In genomic region chr6:166785131-166785530, GRCh38 we compare ENCODE assay signal across 29 cellular contexts.
"Had no signal": no experiment of that assay in that cellular context is flagged by ENCODE, and none has a peak within 500 bp of the region (broad histone marks: within the 10 kb centered on the region; RNA-seq: fewer than 3 reads in every experiment).

No MANE protein-coding gene starts in this region.

- H3K4me3 Mint-ChIP-seq: mesothelial cell of epicardium; naive B cell; natural killer cell; nephron progenitor cell; neural progenitor cell; stimulated activated naive B cell treated with anti-CD40 and anti-IgM and Interleukin-4, amounts not matched to agents 10 μg/mL and 1 μg/mL and 100 μg/mL, for 72 hours; type B pancreatic cell had no signal

- DNase-seq: islet precursor cell; left ventricle myocardium inferior; mesendoderm; naive B cell; natural killer cell; nephron progenitor cell; occipital lobe; ovary; retina; stimulated activated CD4-positive, alpha-beta T cell treated with anti-CD3 and anti-CD28 coated beads, Interleukin-12 subunit alpha, Interleukin-12 subunit beta, amount 100 ng/mL, for 4 hours; stimulated activated CD4-positive, alpha-beta T cell treated with anti-CD3 and anti-CD28 coated beads, Interleukin-15, amount 100 ng/mL, for 24 hours; stimulated activated CD4-positive, alpha-beta T cell treated with anti-CD3 and anti-CD28 coated beads, Interleukin-2, amount 100 ng/mL, for 24 hours; stimulated activated CD4-positive, alpha-beta T cell treated with anti-CD3 and anti-CD28 coated beads, Interleukin-4, amount 100 ng/mL, for 1 hour; stimulated activated naive B cell treated with anti-CD40 and anti-IgM and Interleukin-4, amounts not matched to agents 10 μg/mL and 1 μg/mL and 100 μg/mL, for 72 hours; stimulated activated naive CD8-positive, alpha-beta T cell treated with anti-CD3 and anti-CD28 coated beads, Interleukin-15, Interleukin-2, amounts not matched to agents 100 U/mL and 50 U/mL, for 24 hours; stomach; uterus had no signal

- ATAC-seq: natural killer cell; right cardiac atrium; sciatic nerve; stimulated activated naive B cell treated with anti-CD40 and anti-IgM and Interleukin-4, amounts not matched to agents 10 μg/mL and 1 μg/mL and 100 μg/mL, for 72 hours; stimulated activated naive CD8-positive, alpha-beta T cell treated with anti-CD3 and anti-CD28 coated beads, Interleukin-15, Interleukin-2, amounts not matched to agents 100 U/mL and 50 U/mL, for 24 hours had no signal

- H3K4me2 ChIP-seq: hepatocyte, neural progenitor cell had no signal

- H2AFZ ChIP-seq: hepatocyte, neural progenitor cell had no signal

- H3K4me3 ChIP-seq: hepatocyte, left ventricle myocardium inferior, lung, neural progenitor cell, ovary, skin epidermis, stomach, thoracic aorta, tibial nerve, uterus had no signal

- H3K4me1 Mint-ChIP-seq: mesothelial cell of epicardium; naive B cell; natural killer cell; nephron progenitor cell; neural progenitor cell; stimulated activated naive B cell treated with anti-CD40 and anti-IgM and Interleukin-4, amounts not matched to agents 10 μg/mL and 1 μg/mL and 100 μg/mL, for 72 hours had no signal

- H3K27me3 Mint-ChIP-seq: naive B cell; progenitor cell of endocrine pancreas; stimulated activated naive B cell treated with anti-CD40 and anti-IgM and Interleukin-4, amounts not matched to agents 10 μg/mL and 1 μg/mL and 100 μg/mL, for 72 hours; type B pancreatic cell had no signal

- H3K4me1 ChIP-seq: left ventricle myocardium inferior, neural progenitor cell, stomach, tibial nerve, uterus had no signal

- H3K27ac ChIP-seq: hepatocyte, left ventricle myocardium inferior, neural progenitor cell, neutrophil, ovary, stomach, thoracic aorta, tibial nerve, uterus had no signal

- H3K36me3 ChIP-seq: left ventricle myocardium inferior, neural progenitor cell, neutrophil, ovary, stomach, thoracic aorta, tibial nerve, uterus had no signal

- H3K9me3 ChIP-seq: left ventricle myocardium inferior, neutrophil, ovary, stomach, thoracic aorta, tibial nerve, uterus had no signal

- H3K79me2 ChIP-seq: hepatocyte had no signal

- H3K27me3 ChIP-seq: hepatocyte, neural progenitor cell, neutrophil, ovary, stomach, tibial nerve, uterus had no signal

- H3K9ac ChIP-seq: neural progenitor cell had no signal

- H3K36me3 Mint-ChIP-seq: mesothelial cell of epicardium; naive B cell; natural killer cell; neural progenitor cell; stimulated activated naive B cell treated with anti-CD40 and anti-IgM and Interleukin-4, amounts not matched to agents 10 μg/mL and 1 μg/mL and 100 μg/mL, for 72 hours; type B pancreatic cell had no signal

- H3K9me3 Mint-ChIP-seq: mesothelial cell of epicardium; natural killer cell; stimulated activated naive B cell treated with anti-CD40 and anti-IgM and Interleukin-4, amounts not matched to agents 10 μg/mL and 1 μg/mL and 100 μg/mL, for 72 hours; type B pancreatic cell had no signal

- H3K27ac Mint-ChIP-seq: mesothelial cell of epicardium; naive B cell; natural killer cell; nephron progenitor cell; neural progenitor cell; progenitor cell of endocrine pancreas; stimulated activated naive B cell treated with anti-CD40 and anti-IgM and Interleukin-4, amounts not matched to agents 10 μg/mL and 1 μg/mL and 100 μg/mL, for 72 hours; type B pancreatic cell had no signal
